Comparison of ENCODE assay signal across 10 cellular contexts in genomic region chr22:36470994-36471331, GRCh38. TPM values are rescaled to one million over a fixed set of nuclear protein-coding genes. Genes with fewer than 3 reads are reported as not detected.
DNase-seq lines count a peak whose midpoint lies in the region; ATAC-seq and TF ChIP-seq lines count a peak whose summit lies in the region.
"Had no signal": no experiment of that assay in that cellular context is flagged by ENCODE, and none has a peak within 500 bp of the region (broad histone marks: within the 10 kb centered on the region; RNA-seq: fewer than 3 reads in every experiment).

No MANE protein-coding gene starts in this region.

- H3K27ac ChIP-seq in gastroesophageal sphincter (peak overlapping the region; percentile 87 to 95 (median 92)), skin epidermis (peak overlapping the region in 15 of 21 experiments; percentile 16 to 75 (median 44))

- no peak for TF ChIP-seq EP300 in gastroesophageal sphincter (IDR thresholded peaks at IDR 0.05)

- H3K36me3 ChIP-seq in gastroesophageal sphincter, result peaks cover 0 to 57% of the 10 kb centered on the region in 2 donors

- TF ChIP-seq CTCF in gastroesophageal sphincter (IDR thresholded peaks at IDR 0.05), result no peak

- H3K27me3 ChIP-seq in gastroesophageal sphincter, result no peaks in the 10 kb centered on the region
- H3K27me3 ChIP-seq: BE2C had no signal

- H3K9me3 ChIP-seq in gastroesophageal sphincter, result no peaks in the 10 kb centered on the region
- H3K9me3 ChIP-seq: BE2C had no signal

- peak; percentile 28 to 44 for TF ChIP-seq POLR2A in gastroesophageal sphincter (IDR thresholded peaks at IDR 0.05)

- peak overlapping the region; percentile 4 to 39 for H3K4me3 ChIP-seq in gastroesophageal sphincter
- no peak overlapping the region for H3K4me3 ChIP-seq in skin epidermis

- intact Hi-C loops in posterior cingulate gyrus (cut with DNase I), result loop anchor here (1.0 kb wide), 1 partner anchor 170 kb away; no protein-coding TSS in a partner anchor

- DNase-seq in ELR (ENCODE audit: low read depth) (peak; percentile 44), astrocyte of the hippocampus (ENCODE audit: low read depth, low spot score) (peak; percentile 31), occipital lobe (lab: John Stamatoyannopoulos, UW) (no peak), posterior cingulate gyrus (no peak)
- DNase-seq: activated B cell treated with CpG ODN at 0.5 μM for 24 hours, BE2C had no signal

- peaks cover 0 to 88% (median 37%) of the 10 kb centered on the region in 3 donors for H3K4me1 ChIP-seq in gastroesophageal sphincter

- WGBS in gastroesophageal sphincter (ENCODE audit: low coverage in 1 of 2), 2 donors, result 20 to 44% methylated on average over 2 to 6 of the region's 10 CpGs

- ATAC-seq in gastroesophageal sphincter, result peak; percentile 71
- no peak for ATAC-seq in GM18502 (IDR thresholded peaks at IDR 0.05; ENCODE audit: poor library complexity, unreplicated experiment)
- ATAC-seq in HG03521 (IDR thresholded peaks at IDR 0.05; ENCODE audit: unreplicated experiment), result no peak

RNA-seq across cellular contexts. Expression of gene TXN2, which starts 10.5 kb away (rescaled TPM):
- 10 to 100 TPM; 36.4 to 78.3 (median 63.4) TPM for total RNA-seq in gastroesophageal sphincter
- 14.3 TPM for total RNA-seq in occipital lobe

RNA-seq across cellular contexts. Expression of gene FOXRED2, which starts 35.9 kb away (rescaled TPM):
- total RNA-seq in gastroesophageal sphincter, result 1 to 10 TPM; 3.1 to 7.3 (median 4.6) TPM
- total RNA-seq in occipital lobe, result 10.6 TPM

RNA-seq across cellular contexts. Expression of gene EIF3D, which starts 58.0 kb away (rescaled TPM):
- total RNA-seq in gastroesophageal sphincter (100 to 1,000 TPM; 244 to 309 (median 271) TPM), occipital lobe (200 TPM)

Comparison
In these comparisons a context has a peak if more than half of its experiments do, and no peak if none do; other contexts are left out.
1. DNase-seq: peak in ELR (single experiment) and astrocyte of the hippocampus (single experiment); none in occipital lobe (single experiment) and posterior cingulate gyrus (0 of 10).
2. H3K4me3 ChIP-seq: peak in gastroesophageal sphincter (2 of 2); none in skin epidermis (0 of 7).